10 cellular contexts compared by ENCODE assay signal in genomic region chr5:1244255-1244654, GRCh38. TPM values are rescaled to one million over a fixed set of nuclear protein-coding genes. Genes with fewer than 3 reads are reported as not detected.
"Had no signal": no experiment of that assay in that cellular context is flagged by ENCODE, and none has a peak within 500 bp of the region (broad histone marks: within the 10 kb centered on the region; RNA-seq: fewer than 3 reads in every experiment).

No MANE protein-coding gene starts in this region.

- H3K27ac ChIP-seq: GM23248 had no signal

- H2AFZ ChIP-seq: GM23248, GM23338 had no signal

- H3K27ac Mint-ChIP-seq: GM23338, H9, HFFc6 had no signal

- H3K36me3 ChIP-seq: HAP-1 had no signal

- H3K9me3 ChIP-seq: HAP-1 had no signal

- H3K4me2 ChIP-seq: GM23338 had no signal

- H3K9me3 Mint-ChIP-seq: GM23338, H9 had no signal

- H3K4me3 Mint-ChIP-seq: GM23338, H9, HFFc6 had no signal

- DNase-seq: GM23248, GOT3, H9, HCEC 1CT, HFFc6 had no signal

- H3K4me1 ChIP-seq: HAP-1 had no signal

- H3K4me3 ChIP-seq: GM23248, GM23338, HAP-1 had no signal

- H3K9ac ChIP-seq: GM23248 had no signal

RNA-seq across cellular contexts. Expression of gene SLC6A18, which starts 19.1 kb away (rescaled TPM):
- total RNA-seq: GM23248, GM23338, H1, H4, H7, H9, HFFc6 had no signal
- polyA plus RNA-seq: GM23248, GM23338, H1 had no signal

RNA-seq across cellular contexts. Expression of gene SLC6A19, which starts 42.9 kb away (rescaled TPM):
- total RNA-seq: GM23248, GM23338, H1, H4, H9, HFFc6 had no signal
- polyA plus RNA-seq: GM23248, GM23338 had no signal

RNA-seq across cellular contexts. Expression of gene TERT, which starts 50.6 kb away (rescaled TPM):
- total RNA-seq: GM23248 had no signal
- polyA plus RNA-seq: GM23248 had no signal
